ENCODE assay signal across 8 cellular contexts in the genomic region with DNA sequence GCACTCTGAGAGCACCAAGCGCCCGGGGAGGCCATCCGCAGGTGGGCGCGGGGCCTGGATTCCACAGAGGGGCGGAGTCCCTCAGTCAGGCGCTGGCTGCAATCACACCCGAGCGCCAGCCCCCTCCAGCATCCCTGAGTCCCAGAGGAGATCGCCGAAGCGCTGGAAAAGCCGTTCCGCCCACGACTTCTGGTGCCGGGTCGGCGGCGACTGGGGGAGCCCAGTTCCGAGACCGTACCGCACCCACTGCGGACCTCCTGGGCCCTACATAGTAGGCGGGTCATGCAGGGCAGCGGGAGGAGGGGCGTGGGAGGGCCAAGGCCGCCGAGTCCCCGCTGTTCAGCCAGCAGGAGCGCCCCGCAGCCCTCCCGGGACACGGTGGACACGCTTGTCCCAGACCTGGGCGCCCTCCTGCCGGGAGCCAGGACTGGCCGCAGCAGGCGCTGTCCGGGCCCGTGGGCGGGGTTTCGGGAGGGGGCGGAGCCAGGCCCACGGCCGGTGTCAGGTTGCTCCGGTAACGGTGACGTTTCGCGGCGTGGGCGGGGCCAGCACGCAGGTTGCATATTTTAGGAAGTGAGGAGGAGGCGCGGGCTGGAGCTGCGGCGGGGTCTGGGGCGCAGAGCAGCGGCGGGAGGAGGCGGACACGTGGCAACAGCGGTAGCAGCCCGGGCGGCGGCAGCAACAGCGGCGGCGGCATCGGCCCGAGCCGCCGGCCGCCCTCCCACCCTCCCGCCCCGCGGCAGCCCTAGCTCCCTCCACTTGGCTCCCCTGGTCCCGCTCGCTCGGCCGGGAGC. TPM values are rescaled to one million over a fixed set of nuclear protein-coding genes. Genes with fewer than 3 reads are reported as not detected.
DNase-seq lines count a peak whose midpoint lies in the region; ATAC-seq and TF ChIP-seq lines count a peak whose summit lies in the region.

Gene ATP1A1, plus strand, starts transcription at position 594 of the 794 bp plus-strand sequence. CDS start 268 bp downstream, outside the sequence.

- no peaks in the 10 kb centered on the region for H3K9me3 Mint-ChIP-seq in endothelial cell (ENCODE audit: unreplicated experiment)

- H3K9me3 ChIP-seq in IMR-90 (ENCODE audit: control insufficient read depth, insufficient read depth, low read length) (no peaks in the 10 kb centered on the region), OCI-LY3 (ENCODE audit: insufficient read depth, low read length) (no peaks in the 10 kb centered on the region)

- dilution Hi-C loops in IMR-90 (cut with HindIII; ENCODE audit: low sequenced_read_pairs, unreplicated experiment): no loop called here

- H2AK9ac ChIP-seq in IMR-90 (replicated peaks; ENCODE audit: low read depth, low read length, poor library complexity): peak within 1 kb of the TSS; percentile 92

- H3K4me1 ChIP-seq in IMR-90 (ENCODE audit: control insufficient read depth, insufficient read depth, low read length): peaks cover 18% of the 10 kb centered on the region
- peaks cover 29% of the 10 kb centered on the region for H3K4me1 ChIP-seq in OCI-LY3 (ENCODE audit: low read length)

- peaks cover 45% of the 10 kb centered on the region for H3K79me2 ChIP-seq in OCI-LY3 (ENCODE audit: low read length)

- intact Hi-C loops in IMR-90 (cut with micrococcal nuclease): loop anchor here (1.0 to 5.0 kb wide), 2 partner anchors 45 to 221 kb away; no protein-coding TSS in a partner anchor

- in situ Hi-C loops in IMR-90 (cut with MboI; ENCODE audit: low sequenced_read_pairs): no loop called here

- POLR2A ChIA-PET in IMR-90 (lab: Charles Lee; ENCODE audit: unreplicated experiment): interaction anchor here (0.6 kb wide), 1 partner anchor 81 kb away, joined by 4 read pairs; no protein-coding TSS in a partner anchor

- ATAC-seq in GM21529 (IDR thresholded peaks at IDR 0.05; ENCODE audit: unreplicated experiment) (peak; percentile 66), IMR-90 (ENCODE audit: low read depth) (peak; percentile 82)

- H3K4me1 Mint-ChIP-seq in endothelial cell (ENCODE audit: unreplicated experiment): peaks cover 35% of the 10 kb centered on the region

- H3K36me3 Mint-ChIP-seq in endothelial cell (ENCODE audit: low read depth, unreplicated experiment): peaks cover 7% of the 10 kb centered on the region

- no peaks in the 10 kb centered on the region; the same call in 1 of the 2 replicates for H3K9me1 ChIP-seq in IMR-90 (ENCODE audit: insufficient read depth, low read length)

- peak within 1 kb of the TSS; percentile 91 for H3K27ac Mint-ChIP-seq in endothelial cell (ENCODE audit: unreplicated experiment)

- H4K91ac ChIP-seq in IMR-90 (ENCODE audit: insufficient read depth, low read depth, low read length): peak within 1 kb of the TSS; percentile 31; the same call in 1 of the 2 replicates

- peak within 1 kb of the TSS; percentile 41; the same call in 1 of the 2 replicates for H3K23ac ChIP-seq in IMR-90 (ENCODE audit: low read depth, low read length)

- H3K4me3 Mint-ChIP-seq in endothelial cell (ENCODE audit: unreplicated experiment): peak within 1 kb of the TSS; percentile 97

- peak within 1 kb of the TSS; percentile 63 for H3K4ac ChIP-seq in IMR-90 (ENCODE audit: low read depth, low read length)

- H3K27me3 ChIP-seq in IMR-90 (ENCODE audit: control insufficient read depth, insufficient read depth, low read length) (peaks cover 9% of the 10 kb centered on the region), OCI-LY3 (ENCODE audit: low read depth, low read length) (peaks cover 20% of the 10 kb centered on the region)

- peak within 1 kb of the TSS; percentile 0; the same call in 1 of the 2 replicates for H2BK120ac ChIP-seq in IMR-90 (ENCODE audit: low read depth, low read length)

- peak within 1 kb of the TSS; percentile 45 for H3K18ac ChIP-seq in IMR-90 (ENCODE audit: low read depth, low read length)

- 0 out of 2 replicates have a peak, but pooled peaks have one; percentile 8 for TF ChIP-seq CTCF in IMR-90 (conservative IDR thresholded peaks at IDR 0.05; ENCODE audit: low read depth, low read length)
- no peak for TF ChIP-seq CTCF in OCI-LY3 (IDR thresholded peaks at IDR 0.05; ENCODE audit: low read depth, low read length)
- TF ChIP-seq CTCF in endothelial cell (IDR thresholded peaks at IDR 0.05; ENCODE audit: unreplicated experiment): no peak

- H3K36me3 ChIP-seq in IMR-90 (ENCODE audit: control insufficient read depth, insufficient read depth, low read length) (no peaks in the 10 kb centered on the region), OCI-LY3 (replicated peaks; ENCODE audit: low read depth, low read length) (peaks cover 6% of the 10 kb centered on the region)

- peak within 1 kb of the TSS; percentile 80 for H3K27ac ChIP-seq in IMR-90 (ENCODE audit: insufficient read depth, low read length)
- peak within 1 kb of the TSS; percentile 99 for H3K27ac ChIP-seq in OCI-LY3 (ENCODE audit: low read length)

- peak within 1 kb of the TSS; percentile 56 for H2BK5ac ChIP-seq in IMR-90 (ENCODE audit: low read depth, low read length, poor library complexity, severe bottlenecking)

- peak; percentile 72 for DNase-seq in DMS 273 treated with DMSO at 0.1 percent for 48 hours (lab: John Stamatoyannopoulos, UW)
- peak; percentile 83 for DNase-seq in IMR-90
- DNase-seq in activated CD8-positive, alpha-beta memory T cell treated with anti-CD3 and anti-CD28 coated beads, Interleukin-2, amount 50 U/mL, for 48 hours: peak; percentile 100
- peak; percentile 99 for DNase-seq in endothelial cell (ENCODE audit: low spot score)
- peak; percentile 95 for DNase-seq in midbrain (lab: John Stamatoyannopoulos, UW)
- peak; percentile 92 to 96 for DNase-seq in stimulated activated CD8-positive, alpha-beta memory T cell treated with anti-CD3 and anti-CD28 coated beads, Interleukin-15, amount 100 ng/mL, for 48 hours (ENCODE audit: low read depth in 2 of 2)

- no TSS peak for BruUV-seq in IMR-90 (replicated peaks; lab: Mats Ljungman, UMichigan)

- H3K4me3 ChIP-seq in IMR-90 (ENCODE audit: insufficient read depth, low read depth, low read length) (peak within 1 kb of the TSS; percentile 92), OCI-LY3 (ENCODE audit: low read length) (peak within 1 kb of the TSS; percentile 95)

- H2AFZ ChIP-seq in IMR-90 (replicated peaks; ENCODE audit: low read length, poor library complexity) (peak within 1 kb of the TSS; percentile 95), OCI-LY3 (ENCODE audit: low read depth, low read length) (peak within 1 kb of the TSS; percentile 55)

- 0% methylated on average over 7 of the region's 81 CpGs; no CpG with 5 or more reads in 1 of the 2 experiments for WGBS in IMR-90 (ENCODE audit: extremely low coverage in 2 of 2, insufficient read length in 1 of 2), 2 experiments

- H3K14ac ChIP-seq in IMR-90 (replicated peaks; ENCODE audit: low read depth, low read length): peak within 1 kb of the TSS; percentile 81

- 0 out of 2 replicates have a peak within 1 kb of the TSS, but pooled peaks have one; percentile 74 for H2AK5ac ChIP-seq in IMR-90 (ENCODE audit: low read depth, low read length)

- peak within 1 kb of the TSS; percentile 51; the same call in 1 of the 2 replicates for H3K56ac ChIP-seq in IMR-90 (ENCODE audit: extremely low read depth, insufficient read depth, low read length)

- peaks cover 10% of the 10 kb centered on the region for H3K27me3 Mint-ChIP-seq in endothelial cell (ENCODE audit: unreplicated experiment)

- H4K20me1 ChIP-seq in IMR-90 (ENCODE audit: insufficient read depth, low read length) (peaks cover 30% of the 10 kb centered on the region), OCI-LY3 (ENCODE audit: insufficient read depth, low read length) (peaks cover 35% of the 10 kb centered on the region)

- H2BK15ac ChIP-seq in IMR-90 (ENCODE audit: low read depth, low read length): no peak within 1 kb of the TSS

- H3K4me2 ChIP-seq in IMR-90 (ENCODE audit: low read depth, low read length) (peak within 1 kb of the TSS; percentile 85), OCI-LY3 (ENCODE audit: low read length) (peak within 1 kb of the TSS; percentile 97)

- H3K79me1 ChIP-seq in IMR-90 (ENCODE audit: low read depth in 1 of 2, low read length in 2 of 2): peaks cover 0 to 35% of the 10 kb centered on the region in 2 experiments; a peak in 3 of 4 replicates

- no peak for TF ChIP-seq RAD21 in IMR-90 (IDR thresholded peaks at IDR 0.05; ENCODE audit: low read length)

- CTCF ChIA-PET in IMR-90 (lab: Yijun Ruan, JAX): no interaction called here

- no peak within 1 kb of the TSS for H2BK20ac ChIP-seq in IMR-90 (ENCODE audit: low read depth, low read length)

- H3K9ac ChIP-seq in IMR-90 (ENCODE audit: low read depth, low read length): peak within 1 kb of the TSS; percentile 90
- H3K9ac ChIP-seq in OCI-LY3 (ENCODE audit: low read length): peak within 1 kb of the TSS; percentile 93

- peak within 1 kb of the TSS; percentile 68 to 72; a peak in 2 of 4 replicates for H4K8ac ChIP-seq in IMR-90 (ENCODE audit: low read depth in 2 of 2, low read length in 2 of 2)

- peak within 1 kb of the TSS; percentile 37; the same call in 1 of the 2 replicates for H4K5ac ChIP-seq in IMR-90 (ENCODE audit: low read depth, low read length)

- TF ChIP-seq POLR2A in IMR-90 (IDR thresholded peaks at IDR 0.05; ENCODE audit: low read depth, low read length): peak; percentile 89

TF ChIP-seq in IMR-90, 13 proteins besides CTCF, POLR2A, EP300 and RAD21 (continues in another document):
- TF ChIP-seq CEBPB (IDR thresholded peaks at IDR 0.05; ENCODE audit: low read depth, low read length) (no peak), MXI1 (IDR thresholded peaks at IDR 0.05; ENCODE audit: borderline replicate concordance, low read depth, low read length) (peak; percentile 77; the same call in 1 of the 2 replicates), MAZ (IDR thresholded peaks at IDR 0.05; ENCODE audit: borderline replicate concordance, low read depth, low read length) (peak; percentile 61; the same call in 1 of the 2 replicates), MAFK (IDR thresholded peaks at IDR 0.05; ENCODE audit: low read depth, low read length) (no peak)
- TF ChIP-seq, protein P1, sequence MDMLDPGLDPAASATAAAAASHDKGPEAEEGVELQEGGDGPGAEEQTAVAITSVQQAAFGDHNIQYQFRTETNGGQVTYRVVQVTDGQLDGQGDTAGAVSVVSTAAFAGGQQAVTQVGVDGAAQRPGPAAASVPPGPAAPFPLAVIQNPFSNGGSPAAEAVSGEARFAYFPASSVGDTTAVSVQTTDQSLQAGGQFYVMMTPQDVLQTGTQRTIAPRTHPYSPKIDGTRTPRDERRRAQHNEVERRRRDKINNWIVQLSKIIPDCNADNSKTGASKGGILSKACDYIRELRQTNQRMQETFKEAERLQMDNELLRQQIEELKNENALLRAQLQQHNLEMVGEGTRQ (IDR thresholded peaks at IDR 0.05; ENCODE audit: low read depth, low read length): peak; percentile 42

RNA-seq across cellular contexts. Expression of gene ATP1A1, which starts in this region (rescaled TPM):
- total RNA-seq in IMR-90 (2012; rRNA removed) (107 and 116 TPM in 2 replicates), endothelial cell (ENCODE audit: unreplicated experiment) (156 TPM)
- 124 and 125 TPM in 2 replicates for polyA plus RNA-seq in IMR-90 (2012; rRNA removed)
- 80.5 and 128 TPM in 2 replicates for polyA plus RNA-seq in IMR-90 (2012; cell fraction: cytosol; rRNA removed)
- 50.7 and 113 TPM in 2 replicates for polyA plus RNA-seq in IMR-90 (2012; cell fraction: nucleus; rRNA removed; ENCODE audit: low replicate concordance)

Comparison
In these comparisons a context has a peak if more than half of its experiments do, and no peak if none do; other contexts are left out.
1. Peak in every context shown above with its lines: DNase-seq, ATAC-seq, H3K4me3 ChIP-seq and H3K27ac ChIP-seq.